ENCODE assay signal across 1 cellular context in genomic region chr15:39942101-39942752, GRCh38.
A peak's percentile ranks its signal among the peaks of the same experiment; 100 is the strongest.
TF ChIP-seq lines count a peak whose summit lies in the region.

No MANE protein-coding gene starts in this region.

TF ChIP-seq in K562, 482 proteins besides CTCF, POLR2A, EP300 and RAD21 (continued from another document):
- no peak for TF ChIP-seq STAT5B (CRISPR knock-in tag; IDR thresholded peaks at IDR 0.05)
- peak; percentile 98 for TF ChIP-seq MAFK (IDR thresholded peaks at IDR 0.05; ENCODE audit: low read length)
- TF ChIP-seq CHD2 (IDR thresholded peaks at IDR 0.05; ENCODE audit: low read depth, low read length), result no peak
- peak; percentile 98 for TF ChIP-seq ZNF316 (IDR thresholded peaks at IDR 0.05)
- no peak for TF ChIP-seq SAFB2 (IDR thresholded peaks at IDR 0.05; ENCODE audit: borderline replicate concordance, low read depth, low read length, severe bottlenecking)
- peak; percentile 98 for TF ChIP-seq MAFF (IDR thresholded peaks at IDR 0.05; ENCODE audit: low read length)
- TF ChIP-seq YBX1 (IDR thresholded peaks at IDR 0.05), result no peak
- TF ChIP-seq C11orf30 (IDR thresholded peaks at IDR 0.05; ENCODE audit: low read depth), result peak; percentile 95
- TF ChIP-seq MAFG (tag; conservative IDR thresholded peaks at IDR 0.05), result peak; percentile 97
- peak; percentile 74 for TF ChIP-seq NFE2 (IDR thresholded peaks at IDR 0.05; ENCODE audit: low read depth)
- TF ChIP-seq NFE2L1 (tag; IDR thresholded peaks at IDR 0.05; ENCODE audit: borderline replicate concordance, low read depth), result peak; percentile 83
TF ChIP-seq in K562: peak in this region for 8.
